Comparison of ENCODE assay signal across 1 cellular context in genomic region chrX:71056857-71057256, GRCh38.
TF ChIP-seq lines count a peak whose summit lies in the region.

No MANE protein-coding gene starts in this region.

TF ChIP-seq in WTC11, 78 proteins besides CTCF, POLR2A, EP300 and RAD21 (continued from another document):
- TF ChIP-seq, protein P1, sequence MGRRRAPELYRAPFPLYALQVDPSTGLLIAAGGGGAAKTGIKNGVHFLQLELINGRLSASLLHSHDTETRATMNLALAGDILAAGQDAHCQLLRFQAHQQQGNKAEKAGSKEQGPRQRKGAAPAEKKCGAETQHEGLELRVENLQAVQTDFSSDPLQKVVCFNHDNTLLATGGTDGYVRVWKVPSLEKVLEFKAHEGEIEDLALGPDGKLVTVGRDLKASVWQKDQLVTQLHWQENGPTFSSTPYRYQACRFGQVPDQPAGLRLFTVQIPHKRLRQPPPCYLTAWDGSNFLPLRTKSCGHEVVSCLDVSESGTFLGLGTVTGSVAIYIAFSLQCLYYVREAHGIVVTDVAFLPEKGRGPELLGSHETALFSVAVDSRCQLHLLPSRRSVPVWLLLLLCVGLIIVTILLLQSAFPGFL (CRISPR knock-in tag; IDR thresholded peaks at IDR 0.05; ENCODE audit: borderline replicate concordance) = no peak
- TF ChIP-seq SOX15 (CRISPR knock-in tag; IDR thresholded peaks at IDR 0.05) = no peak
TF ChIP-seq in WTC11: peak in this region for 0.
